ENCODE assay signal across 11 cellular contexts in the genomic region with DNA sequence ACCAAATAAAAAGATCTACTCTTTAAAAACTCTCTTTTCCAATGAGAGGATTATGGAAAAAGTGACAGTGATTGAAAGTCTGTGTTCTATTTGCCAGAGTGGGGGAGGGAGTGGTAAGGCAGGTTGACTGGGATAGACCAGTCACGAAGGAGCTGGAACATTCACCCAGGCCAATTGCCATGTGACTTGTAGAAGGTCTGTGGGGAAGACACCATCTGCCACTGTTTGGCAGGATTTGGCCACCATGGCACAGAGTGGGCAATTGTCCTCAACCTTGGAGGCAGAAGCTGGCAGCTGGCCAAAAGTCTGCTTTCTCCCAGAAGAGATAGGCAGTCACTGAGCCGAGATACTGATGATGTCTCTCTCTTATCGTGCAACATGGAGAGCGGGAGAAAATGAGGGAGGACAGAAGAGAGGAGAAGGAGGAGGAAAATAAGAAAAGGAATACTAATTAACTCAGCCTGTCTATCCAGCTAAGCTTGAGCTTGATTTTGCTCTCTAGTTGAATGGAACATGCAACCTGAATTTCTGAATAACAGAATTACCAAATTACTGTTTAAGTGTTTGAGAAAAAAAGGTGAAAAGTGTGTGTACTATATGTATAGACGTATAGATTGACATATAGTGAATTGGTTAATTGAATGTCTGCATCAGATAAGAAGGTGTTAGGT.
DNase-seq lines count a peak whose midpoint lies in the region; ATAC-seq and TF ChIP-seq lines count a peak whose summit lies in the region.
"Had no signal": no experiment of that assay in that cellular context is flagged by ENCODE, and none has a peak within 500 bp of the region (broad histone marks: within the 10 kb centered on the region; RNA-seq: fewer than 3 reads in every experiment).

No MANE protein-coding gene starts in this region.

- H3K4me1 ChIP-seq in osteoblast (ENCODE audit: insufficient read depth, low read length), result peaks cover 30% of the 10 kb centered on the region

- no peaks in the 10 kb centered on the region for H3K9me3 ChIP-seq in osteoblast (ENCODE audit: low read depth, low read length)

- no peak overlapping the region for H3K4me2 ChIP-seq in osteoblast (ENCODE audit: insufficient read depth, low read length)

- peak overlapping the region in 57 of 59 donors; percentile 2 to 87 (median 68) for H3K27ac ChIP-seq in dorsolateral prefrontal cortex
- H3K27ac ChIP-seq in osteoblast (ENCODE audit: low read depth, low read length), result no peak overlapping the region

- H3K27me3 ChIP-seq in dorsolateral prefrontal cortex (no peaks in the 10 kb centered on the region), osteoblast (ENCODE audit: insufficient read depth, low read length) (no peaks in the 10 kb centered on the region)

- no peaks in the 10 kb centered on the region for H3K36me3 ChIP-seq in osteoblast (ENCODE audit: insufficient read depth, low read length)

- ATAC-seq in HG03139 (IDR thresholded peaks at IDR 0.05; ENCODE audit: unreplicated experiment) (no peak), HG03280 (IDR thresholded peaks at IDR 0.05; ENCODE audit: unreplicated experiment) (no peak), GM18907 (IDR thresholded peaks at IDR 0.05; ENCODE audit: unreplicated experiment) (no peak)
- ATAC-seq: CD8-positive, alpha-beta T cell had no signal

- peak in 2 of 56 donors; percentile 4 to 11 for TF ChIP-seq CTCF in dorsolateral prefrontal cortex (IDR thresholded peaks at IDR 0.05 in 54 of 56, conservative IDR thresholded peaks at IDR 0.05 in 2 of 56; ENCODE audit: low read depth in 1 of 56, partially characterized antibody in 56 of 56)
- no peak for TF ChIP-seq CTCF in osteoblast (IDR thresholded peaks at IDR 0.05; ENCODE audit: extremely low read depth, low read depth, low read length)

- no peak overlapping the region for H2AFZ ChIP-seq in osteoblast (ENCODE audit: low read length)

- DNase-seq in DMS153 treated with DMSO at 0.1 percent for 48 hours (lab: John Stamatoyannopoulos, UW; ENCODE audit: unreplicated experiment), result peak; percentile 42
- peak; percentile 98 for DNase-seq in NCI-H446 treated with DMSO at 0.1 percent for 48 hours (lab: John Stamatoyannopoulos, UW)
- peak; percentile 76 to 94 (median 86) for DNase-seq in dorsolateral prefrontal cortex
- DNase-seq in osteoblast (ENCODE audit: insufficient read length, low spot score, missing footprints), result peak; percentile 39
- DNase-seq in stimulated activated CD4-positive, alpha-beta T cell treated with anti-CD3 and anti-CD28 coated beads, Interleukin-4, amount 100 ng/mL, for 4 hours, result no peak
- DNase-seq: activated CD4-positive, alpha-beta T cell treated with anti-CD3 and anti-CD28 coated beads for 48 hours; CD8-positive, alpha-beta T cell; H9 had no signal

- H4K20me1 ChIP-seq in osteoblast (ENCODE audit: insufficient read depth, low read length), result no peaks in the 10 kb centered on the region

- intact Hi-C loops in dorsolateral prefrontal cortex (cut with DNase I), result loop anchor here in 1 of 2 donors (10.0 kb wide), 1 partner anchor 657 kb away; no protein-coding TSS in a partner anchor

- H3K79me2 ChIP-seq in osteoblast (ENCODE audit: insufficient read depth, low read length), result no peaks in the 10 kb centered on the region

- H3K4me3 ChIP-seq in dorsolateral prefrontal cortex, result peak overlapping the region in 1 of 59 donors; percentile 19
- H3K4me3 ChIP-seq in osteoblast (ENCODE audit: insufficient read depth, low read length), result no peak overlapping the region

Comparison
In these comparisons a context has a peak if more than half of its experiments do, and no peak if none do; other contexts are left out.
1. DNase-seq: peak in DMS153 treated with DMSO at 0.1 percent for 48 hours (single experiment), NCI-H446 treated with DMSO at 0.1 percent for 48 hours (single experiment), dorsolateral prefrontal cortex (10 of 10) and osteoblast (single experiment); none in stimulated activated CD4-positive, alpha-beta T cell treated with anti-CD3 and anti-CD28 coated beads, Interleukin-4, amount 100 ng/mL, for 4 hours (0 of 2).